Comparison of ENCODE assay signal across 15 cellular contexts in genomic region chr1:98044071-98044697, GRCh38.
DNase-seq lines count a peak whose midpoint lies in the region; FAIRE-seq and TF ChIP-seq lines count a peak whose summit lies in the region.
"Had no signal": no experiment of that assay in that cellular context is flagged by ENCODE, and none has a peak within 500 bp of the region (broad histone marks: within the 10 kb centered on the region; RNA-seq: fewer than 3 reads in every experiment).

No MANE protein-coding gene starts in this region.

- peak overlapping the region; percentile 65; the same call in 1 of the 2 replicates for H3K27ac ChIP-seq in RWPE1
- H3K27ac ChIP-seq in H1 (ENCODE audit: low read depth, low read length): no peak overlapping the region
- H3K27ac ChIP-seq in osteoblast (ENCODE audit: low read depth, low read length): peak overlapping the region; percentile 48
- H3K27ac ChIP-seq: cardiac muscle cell, foreskin keratinocyte had no signal

- H3K36me3 ChIP-seq in H1 (ENCODE audit: control insufficient read depth in 2 of 4, insufficient read depth in 4 of 4, low read length in 3 of 4): no peaks in the 10 kb centered on the region
- H3K36me3 ChIP-seq in osteoblast (ENCODE audit: insufficient read depth, low read length): no peaks in the 10 kb centered on the region
- H3K36me3 ChIP-seq: cardiac muscle cell had no signal

- no peak overlapping the region for H3K14ac ChIP-seq in H1 (ENCODE audit: insufficient read length)

- H3K36me3 Mint-ChIP-seq in T-helper 1 cell treated with Interleukin-12 subunit alpha and Interleukin-12 subunit beta and Interleukin-4 antibody, amounts not matched to agents 30 μg/mL and 1 μg/mL, for 36 hours (ENCODE audit: low read depth): peaks cover 1% of the 10 kb centered on the region

- H3K4me1 ChIP-seq in H1 (replicated peaks in 1 of 4; ENCODE audit: control insufficient read depth in 3 of 4, insufficient read depth in 4 of 4, low read length in 3 of 4) (peaks cover 2 to 13% (median 4%) of the 10 kb centered on the region in 4 experiments), osteoblast (ENCODE audit: insufficient read depth, low read length) (peaks cover 19% of the 10 kb centered on the region)

- H3K23me2 ChIP-seq in H1 (ENCODE audit: low read depth, low read length): peaks cover 8% of the 10 kb centered on the region

- no peak overlapping the region for H2AK5ac ChIP-seq in H1 (ENCODE audit: low read depth, low read length)

- no peak overlapping the region for H3K23ac ChIP-seq in H1 (ENCODE audit: insufficient read length)

- H2AFZ ChIP-seq in H1 (ENCODE audit: low read length): no peak overlapping the region
- H2AFZ ChIP-seq in osteoblast (ENCODE audit: low read length): peak overlapping the region; percentile 39

- H3K4me3 Mint-ChIP-seq in T-helper 1 cell treated with Interleukin-12 subunit alpha and Interleukin-12 subunit beta and Interleukin-4 antibody, amounts not matched to agents 30 μg/mL and 1 μg/mL, for 36 hours: peak overlapping the region; percentile 46

- H3K27me3 ChIP-seq in H1 (replicated peaks in 1 of 4; ENCODE audit: control insufficient read depth in 3 of 4, extremely low read depth in 1 of 4, insufficient read depth in 3 of 4, low read length in 3 of 4) (peaks cover 24 to 59% (median 48%) of the 10 kb centered on the region in 4 experiments), osteoblast (ENCODE audit: insufficient read depth, low read length) (no peaks in the 10 kb centered on the region)

- no peak overlapping the region for H3K9ac ChIP-seq in H1 (replicated peaks in 1 of 4; ENCODE audit: extremely low read depth in 1 of 4, low read depth in 3 of 4, low read length in 3 of 4)

- no peak for TF ChIP-seq EP300 in H1 (IDR thresholded peaks at IDR 0.05; ENCODE audit: borderline replicate concordance in 1 of 2, low read depth in 2 of 2, low read length in 2 of 2)

- WGBS in H1 (ENCODE audit: extremely low coverage in 1 of 2, insufficient coverage in 1 of 2, insufficient read length in 1 of 2, insufficient replicate concordance in 2 of 2, low coverage in 1 of 2, low lambda C conversion rate in 2 of 2, missing lambda C conversion rate in 1 of 2), 2 experiments: 33% methylated on average over 12 of the region's 12 CpGs; no CpG with 5 or more reads in 1 of the 2 experiments

- peaks cover 68% of the 10 kb centered on the region for H3K27me3 Mint-ChIP-seq in T-helper 1 cell treated with Interleukin-12 subunit alpha and Interleukin-12 subunit beta and Interleukin-4 antibody, amounts not matched to agents 30 μg/mL and 1 μg/mL, for 36 hours (ENCODE audit: low read depth)

- no peaks in the 10 kb centered on the region for H3K9me3 ChIP-seq in H1 (ENCODE audit: insufficient read depth in 2 of 2, low read depth in 1 of 2, low read length in 1 of 2)
- H3K9me3 ChIP-seq in osteoblast (ENCODE audit: low read depth, low read length): no peaks in the 10 kb centered on the region

- CTCF ChIA-PET in RWPE1 (lab: Yijun Ruan, JAX): interaction anchor here (0.5 kb wide), 1 partner anchor 519 kb away, joined by 4 read pairs; no protein-coding TSS in a partner anchor
- CTCF ChIA-PET in H1 (lab: Charles Lee; ENCODE audit: partially characterized antibody): interaction anchor here (0.6 to 2.0 kb wide), 6 partner anchors 9 to 800 kb away, joined by 3 to 12 read pairs (median 4); no protein-coding TSS in a partner anchor

- peak overlapping the region; percentile 85 to 96 for H3K4me2 ChIP-seq in H1 (ENCODE audit: insufficient read depth in 1 of 2, low read depth in 2 of 2, low read length in 2 of 2)
- peak overlapping the region; percentile 95 for H3K4me2 ChIP-seq in osteoblast (ENCODE audit: insufficient read depth, low read length)

- no peak overlapping the region for H3K56ac ChIP-seq in H1 (replicated peaks; ENCODE audit: insufficient read length, low read depth, low read length)

- no peak overlapping the region for H2BK20ac ChIP-seq in H1 (ENCODE audit: low read length)

- no peak for FAIRE-seq in H1 (lab: Jason Lieb, UNC)
- FAIRE-seq: G401.6 had no signal

- no peak overlapping the region for H4K91ac ChIP-seq in H1 (replicated peaks; ENCODE audit: insufficient read length, low read length)

- peaks cover 20% of the 10 kb centered on the region for H3K4me1 Mint-ChIP-seq in T-helper 1 cell treated with Interleukin-12 subunit alpha and Interleukin-12 subunit beta and Interleukin-4 antibody, amounts not matched to agents 30 μg/mL and 1 μg/mL, for 36 hours (ENCODE audit: low read depth)

- H3K9me3 Mint-ChIP-seq in T-helper 1 cell treated with Interleukin-12 subunit alpha and Interleukin-12 subunit beta and Interleukin-4 antibody, amounts not matched to agents 30 μg/mL and 1 μg/mL, for 36 hours: no peaks in the 10 kb centered on the region

- TF ChIP-seq POLR2A in H1 (IDR thresholded peaks at IDR 0.05; ENCODE audit: control extremely low read depth in 1 of 2, low read depth in 2 of 2, low read length in 2 of 2): no peak

- no peak overlapping the region for H2BK12ac ChIP-seq in H1 (ENCODE audit: low read depth, low read length)

- DNase-seq in T-helper 1 cell (no peak), RWPE1 (ENCODE audit: low spot score) (no peak), H1 (ENCODE audit: low read depth in 1 of 2, low spot score in 2 of 2) (peak in 1 of 2 experiments; percentile 46), osteoblast (ENCODE audit: insufficient read length, low spot score, missing footprints) (peak; percentile 73), dedifferentiated amniotic fluid mesenchymal stem cell (ENCODE audit: extremely low spot score) (no peak), GDM1 (lab: John Stamatoyannopoulos, UW) (no peak), NCI-H1092 treated with DMSO at 0.1 percent for 48 hours (lab: John Stamatoyannopoulos, UW) (no peak)
- DNase-seq: activated CD4-positive, CD25-positive, alpha-beta regulatory T cell treated with anti-CD3 and anti-CD28 coated beads, Interleukin-2, amount 50 U/mL, for 72 hours; foreskin keratinocyte; KBM-7; NCI-H2171; SHP77 had no signal

- no peak overlapping the region for H2BK120ac ChIP-seq in H1 (replicated peaks; ENCODE audit: low read depth, low read length)

- no peak overlapping the region for H2BK5ac ChIP-seq in H1 (ENCODE audit: low read depth, low read length)

- H3K79me2 ChIP-seq in H1 (ENCODE audit: control insufficient read depth in 1 of 2, insufficient read depth in 2 of 2, low read length in 2 of 2) (no peaks in the 10 kb centered on the region), osteoblast (ENCODE audit: insufficient read depth, low read length) (peaks cover 64% of the 10 kb centered on the region)

- H3K4me3 ChIP-seq in H1 (ENCODE audit: extremely low read depth in 1 of 4, insufficient read depth in 2 of 4, low read depth in 3 of 4, low read length in 4 of 4) (peak overlapping the region in 3 of 4 experiments; percentile 6 to 66 (median 10); a peak in 4 of 8 replicates), osteoblast (ENCODE audit: insufficient read depth, low read length) (peak overlapping the region; percentile 86)

- POLR2A ChIA-PET in RWPE1 (lab: Yijun Ruan, JAX; ENCODE audit: low non-redundant PET) (no interaction called here), H1 (lab: Charles Lee; ENCODE audit: partially characterized antibody) (no interaction called here)

- H4K8ac ChIP-seq in H1 (ENCODE audit: extremely low read depth, insufficient read depth, low read length): no peak overlapping the region

- no peak overlapping the region for H3K27ac Mint-ChIP-seq in T-helper 1 cell treated with Interleukin-12 subunit alpha and Interleukin-12 subunit beta and Interleukin-4 antibody, amounts not matched to agents 30 μg/mL and 1 μg/mL, for 36 hours

- H3K79me1 ChIP-seq in H1 (ENCODE audit: low read depth, low read length): no peaks in the 10 kb centered on the region

- no peak for TF ChIP-seq CTCF in RWPE1 (conservative IDR thresholded peaks at IDR 0.05; ENCODE audit: low read depth)
- no peak for TF ChIP-seq CTCF in H1 (IDR thresholded peaks at IDR 0.05; ENCODE audit: control extremely low read depth in 1 of 3, insufficient read depth in 1 of 3, low read depth in 1 of 3, low read length in 3 of 3)
- TF ChIP-seq CTCF in osteoblast (IDR thresholded peaks at IDR 0.05; ENCODE audit: extremely low read depth, low read depth, low read length): no peak

- peaks cover 2 to 5% of the 10 kb centered on the region in 2 experiments for H4K20me1 ChIP-seq in H1 (replicated peaks in 1 of 2; ENCODE audit: control insufficient read depth in 1 of 2, insufficient read depth in 2 of 2, low read length in 2 of 2)
- H4K20me1 ChIP-seq in osteoblast (ENCODE audit: insufficient read depth, low read length): no peaks in the 10 kb centered on the region

- no peak overlapping the region for H3K18ac ChIP-seq in H1 (ENCODE audit: extremely low read depth, low read length)

- H3K4ac ChIP-seq in H1 (replicated peaks; ENCODE audit: insufficient read length, low read depth, low read length): no peak overlapping the region

- no peak overlapping the region for H4K5ac ChIP-seq in H1 (ENCODE audit: insufficient read length, low read depth, low read length)

- H2BK15ac ChIP-seq in H1 (ENCODE audit: low read length): no peak overlapping the region

- TF ChIP-seq RAD21 in H1 (IDR thresholded peaks at IDR 0.05 in 1 of 2, conservative IDR thresholded peaks at IDR 0.05 in 1 of 2; ENCODE audit: low read depth in 2 of 2, low read length in 2 of 2): no peak

TF ChIP-seq in H1, 55 proteins besides CTCF, POLR2A, EP300 and RAD21:
- TF ChIP-seq RNF2 (IDR thresholded peaks at IDR 0.05; ENCODE audit: borderline replicate concordance, low read depth, low read length, missing control alignments, poor library complexity, severe bottlenecking) (peak; percentile 12), GABPA (IDR thresholded peaks at IDR 0.05; ENCODE audit: borderline replicate concordance, insufficient read depth, low read length) (no peak)
